21 cellular contexts compared by ENCODE assay signal in the genomic region with DNA sequence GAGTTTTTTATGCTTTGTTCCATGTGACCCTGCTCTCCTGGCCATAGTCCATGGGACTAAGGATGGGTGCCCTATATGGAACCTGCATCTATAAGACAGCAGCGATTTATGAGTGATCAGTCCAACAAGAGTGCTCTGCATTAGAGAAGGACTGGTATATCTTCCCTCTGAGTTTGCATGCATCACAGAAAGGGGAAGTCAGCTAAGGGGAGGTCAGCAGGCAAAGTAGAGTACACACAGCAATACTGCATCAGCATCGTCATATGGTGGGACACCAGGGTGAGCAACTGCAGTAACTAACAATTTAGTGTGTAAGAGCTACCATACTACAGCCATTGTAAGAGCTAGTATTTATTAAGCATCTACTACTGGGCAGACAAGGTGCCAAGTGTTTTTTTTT.
"Had no signal": no experiment of that assay in that cellular context is flagged by ENCODE, and none has a peak within 500 bp of the region (broad histone marks: within the 10 kb centered on the region; RNA-seq: fewer than 3 reads in every experiment).

No MANE protein-coding gene starts in this region.

- H3K27ac ChIP-seq: adrenal gland, ascending aorta, brain microvascular endothelial cell, heart right ventricle, neutrophil, ovary, prostate gland, spleen, tibial artery had no signal

- H3K9me3 ChIP-seq: adrenal gland, ascending aorta, heart right ventricle, neutrophil, ovary, prostate gland, tibial artery had no signal

- H3K36me3 ChIP-seq: adrenal gland, ascending aorta, brain microvascular endothelial cell, heart right ventricle, neutrophil, ovary, prostate gland, spleen, tibial artery had no signal

- DNase-seq: activated B cell treated with CpG ODN at 0.5 μM for 24 hours; activated CD4-positive, alpha-beta T cell treated with anti-CD3 and anti-CD28 coated beads for 4 hours; activated CD4-positive, alpha-beta T cell treated with anti-CD3 and anti-CD28 coated beads, Interleukin-2, amount 50 U/mL, for 48 hours; activated CD8-positive, alpha-beta memory T cell treated with anti-CD3 and anti-CD28 coated beads, Interleukin-2, amount 50 U/mL, for 48 hours; activated naive CD4-positive, alpha-beta T cell; activated T-cell treated with anti-CD3 and anti-CD28 coated beads, Interleukin-2, amount 50 U/mL, for 4 hours; adrenal gland; brain microvascular endothelial cell; caudate nucleus; effector CD4-positive, alpha-beta T cell; heart right ventricle; islet precursor cell; left cardiac atrium; ovary; spleen; stimulated activated CD4-positive, alpha-beta T cell treated with anti-CD3 and anti-CD28 coated beads, Interleukin-4, amount 100 ng/mL, for 1 hour; substantia nigra; tibial artery had no signal

- H3K4me3 ChIP-seq: adrenal gland, ascending aorta, heart right ventricle, ovary, prostate gland, spleen, tibial artery had no signal

- H3K4me1 ChIP-seq: adrenal gland, ascending aorta, heart right ventricle, prostate gland, spleen had no signal

- H3K27me3 ChIP-seq: adrenal gland, ascending aorta, brain microvascular endothelial cell, heart right ventricle, neutrophil, ovary, tibial artery had no signal

- ATAC-seq: activated T-cell treated with anti-CD3 and anti-CD28 coated beads, Interleukin-2, amount 50 U/mL, for 4 hours; heart right ventricle; left cardiac atrium had no signal
